9 cellular contexts compared by ENCODE assay signal in genomic region chr14:77641534-77642341, GRCh38. TPM values are rescaled to one million over a fixed set of nuclear protein-coding genes. Genes with fewer than 3 reads are reported as not detected.
DNase-seq lines count a peak whose midpoint lies in the region; ATAC-seq, FAIRE-seq and TF ChIP-seq lines count a peak whose summit lies in the region.
"Had no signal": no experiment of that assay in that cellular context is flagged by ENCODE, and none has a peak within 500 bp of the region (broad histone marks: within the 10 kb centered on the region; RNA-seq: fewer than 3 reads in every experiment).

No MANE protein-coding gene starts in this region.

- peak overlapping the region; percentile 84 for H2AFZ ChIP-seq in parathyroid adenoma

- no peaks in the 10 kb centered on the region for H3K79me2 ChIP-seq in parathyroid adenoma

- no peaks in the 10 kb centered on the region for H3K36me3 Mint-ChIP-seq in activated T-cell treated with anti-CD3 and anti-CD28 coated beads, Interleukin-2, amount 50 U/mL, for 4 hours (ENCODE audit: insufficient read depth)

- no peaks in the 10 kb centered on the region for H3K9me3 Mint-ChIP-seq in activated T-cell treated with anti-CD3 and anti-CD28 coated beads, Interleukin-2, amount 50 U/mL, for 4 hours

- H3K36me3 ChIP-seq in parathyroid adenoma (ENCODE audit: control insufficient read depth, insufficient read depth, low read length) (no peaks in the 10 kb centered on the region), testis (ENCODE audit: low read depth, missing control alignments) (no peaks in the 10 kb centered on the region)

- TF ChIP-seq POLR2A in GM18951 (IDR thresholded peaks at IDR 0.05; ENCODE audit: extremely low read depth, insufficient read depth, insufficient read length) (peak; percentile 30), testis (IDR thresholded peaks at IDR 0.05) (no peak)

- intact Hi-C loops in testis (cut with DNase I; ENCODE audit: low total_unique reads): no loop called here

- in situ Hi-C loops in GM18951 (cut with MboI; ENCODE audit: low sequenced_read_pairs, unreplicated experiment): no loop called here

- WGBS in testis, 2 donors: 1 to 7% methylated on average over 36 to 47 of the region's 47 CpGs

- no peak for FAIRE-seq in HTR-8/SVneo (lab: Jason Lieb, UNC)
- FAIRE-seq: endometrium had no signal

- peak overlapping the region; percentile 80 for H3K27ac ChIP-seq in parathyroid adenoma
- H3K27ac ChIP-seq in testis: peak overlapping the region; percentile 79 to 91

- H3K4me2 ChIP-seq in parathyroid adenoma (ENCODE audit: low read length): peak overlapping the region; percentile 23

- H3K9me3 ChIP-seq in parathyroid adenoma (ENCODE audit: control insufficient read depth, low read length) (no peaks in the 10 kb centered on the region), testis (no peaks in the 10 kb centered on the region)

- DNase-seq in NCI-H2029 treated with DMSO at 0.1 percent for 48 hours (lab: John Stamatoyannopoulos, UW) (peak; percentile 8), fibroblast of gingiva (ENCODE audit: low read depth) (peak; percentile 50), testis (peak; percentile 90), HTR-8/SVneo (ENCODE audit: insufficient read length, low spot score) (no peak), NCI-H146 treated with DMSO at 0.1 percent for 48 hours (lab: John Stamatoyannopoulos, UW; ENCODE audit: unreplicated experiment) (no peak)
- DNase-seq in activated T-cell treated with anti-CD3 and anti-CD28 coated beads, Interleukin-2, amount 50 U/mL, for 4 hours: peak; percentile 61

- TF ChIP-seq CTCF in parathyroid adenoma (IDR thresholded peaks at IDR 0.05) (no peak), testis (IDR thresholded peaks at IDR 0.05) (no peak)

- H3K4me3 ChIP-seq in parathyroid adenoma (ENCODE audit: low read depth, low read length) (peak overlapping the region; percentile 9), testis (peak overlapping the region; percentile 49 to 69)

- H3K27me3 Mint-ChIP-seq in activated T-cell treated with anti-CD3 and anti-CD28 coated beads, Interleukin-2, amount 50 U/mL, for 4 hours (ENCODE audit: low read depth): no peaks in the 10 kb centered on the region

- no peaks in the 10 kb centered on the region for H3K27me3 ChIP-seq in parathyroid adenoma (ENCODE audit: control insufficient read depth, insufficient read depth, low read length)
- no peaks in the 10 kb centered on the region for H3K27me3 ChIP-seq in testis

- ATAC-seq in activated T-cell treated with anti-CD3 and anti-CD28 coated beads, Interleukin-2, amount 50 U/mL, for 4 hours: peak; percentile 90 to 92

- peaks cover 16% of the 10 kb centered on the region for H3K4me1 Mint-ChIP-seq in activated T-cell treated with anti-CD3 and anti-CD28 coated beads, Interleukin-2, amount 50 U/mL, for 4 hours (ENCODE audit: low read depth)

- H3K9ac ChIP-seq in parathyroid adenoma: no peak overlapping the region

- H3K4me3 Mint-ChIP-seq in activated T-cell treated with anti-CD3 and anti-CD28 coated beads, Interleukin-2, amount 50 U/mL, for 4 hours: peak overlapping the region; percentile 82

- no peaks in the 10 kb centered on the region for H3K4me1 ChIP-seq in parathyroid adenoma
- H3K4me1 ChIP-seq in testis: peaks cover 10% of the 10 kb centered on the region

RNA-seq across cellular contexts. Expression of gene SPTLC2, which starts 25.3 kb away (rescaled TPM):
- total RNA-seq in activated T-cell treated with anti-CD3 and anti-CD28 coated beads, Interleukin-2, amount 50 U/mL, for 4 hours: 10 to 100 TPM; 18.1 to 23.7 (median 23.2) TPM
- 10 to 100 TPM; 21.5 to 24.5 TPM for total RNA-seq in testis
- 11.1 TPM for polyA plus RNA-seq in testis (ENCODE audit: insufficient read depth, low read depth, low replicate concordance)

Comparison
In these comparisons a context has a peak if more than half of its experiments do, and no peak if none do; other contexts are left out.
1. DNase-seq: peak in NCI-H2029 treated with DMSO at 0.1 percent for 48 hours (single experiment), activated T-cell treated with anti-CD3 and anti-CD28 coated beads, Interleukin-2, amount 50 U/mL, for 4 hours (single experiment), fibroblast of gingiva (single experiment) and testis (single experiment); none in HTR-8/SVneo (single experiment) and NCI-H146 treated with DMSO at 0.1 percent for 48 hours (single experiment).